Comparison of ENCODE assay signal across 26 cellular contexts in the genomic region with DNA sequence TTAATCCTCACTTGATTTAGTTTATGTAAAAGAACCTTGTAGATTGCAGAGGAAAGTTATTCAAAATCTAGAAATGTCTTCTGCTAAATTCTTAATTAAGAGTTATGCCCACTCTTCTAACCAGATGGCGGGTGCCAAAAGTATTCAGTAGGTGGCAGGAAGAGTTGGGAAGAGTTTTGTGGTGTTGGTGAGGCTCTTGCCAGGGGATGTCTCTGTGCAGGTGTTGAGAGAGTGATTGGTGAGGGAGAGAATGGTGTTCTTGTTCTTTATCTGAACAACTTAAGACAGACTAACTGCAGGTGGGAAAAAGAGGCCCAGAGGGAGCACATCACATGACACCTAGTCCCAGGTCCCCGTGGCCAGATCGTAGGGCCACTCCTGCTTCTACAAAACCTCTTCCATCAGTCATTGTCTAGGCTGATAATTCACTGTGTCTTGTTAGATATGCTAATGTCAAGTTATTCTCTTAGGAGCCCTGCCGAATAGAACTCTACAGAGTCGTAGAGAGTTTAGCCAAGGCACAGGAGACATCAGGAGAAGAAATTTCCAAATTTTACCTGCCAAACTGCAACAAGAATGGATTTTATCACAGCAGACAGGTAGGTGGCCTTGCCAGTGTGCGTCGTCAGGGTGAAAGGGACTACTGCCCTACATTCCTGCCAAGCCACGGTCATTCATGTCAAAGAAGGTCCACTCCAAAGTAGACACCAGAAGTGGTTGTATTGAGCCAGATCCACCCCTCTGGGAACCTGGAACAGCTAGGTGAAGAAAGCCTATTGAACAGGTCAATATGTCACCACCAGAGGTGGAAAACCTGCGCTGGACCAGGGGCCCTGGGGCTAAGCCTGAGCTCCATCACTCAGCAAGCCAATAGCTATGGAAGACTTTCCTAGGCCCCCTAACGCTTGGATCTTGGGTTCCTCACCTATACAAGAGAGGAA. TPM values are rescaled to one million over a fixed set of nuclear protein-coding genes. Genes with fewer than 3 reads are reported as not detected.
"Had no signal": no experiment of that assay in that cellular context is flagged by ENCODE, and none has a peak within 500 bp of the region (broad histone marks: within the 10 kb centered on the region; RNA-seq: fewer than 3 reads in every experiment).

No MANE protein-coding gene starts in this region.

- H3K27ac Mint-ChIP-seq: activated naive CD4-positive, alpha-beta T cell treated with anti-CD3 and anti-CD28 coated beads, Interleukin-2, amount 50 U/mL, for 72 hours; activated T-helper 1 cell treated with anti-CD3 and anti-CD28 coated beads, Interleukin-12 subunit alpha, Interleukin-12 subunit beta, Interleukin-2, Interleukin-4 antibody, amounts not matched to agents 30 ng/mL and 10 ng/mL and 1 ng/mL, durations not matched to agents 14 hours and 24 hours and 36 hours; endodermal cell; natural killer cell treated with Interleukin-12 subunit alpha and Interleukin-12 subunit beta and Interleukin-15 and Interleukin-18, amount 100 ng/mL, for 72 hours had no signal

- H3K36me3 ChIP-seq: adrenal gland, tibial artery, WERI-Rb-1 had no signal

- DNase-seq: activated CD4-positive, alpha-beta T cell treated with anti-CD3 and anti-CD28 coated beads for 1 hour; activated CD4-positive, alpha-beta T cell treated with anti-CD3 and anti-CD28 coated beads, Interleukin-2, amount 50 U/mL, for 4 hours; activated gamma-delta T cell treated with Interleukin-2 at 50 U/mL for 16 hours; activated T-cell treated with anti-CD3 and anti-CD28 coated beads for 4 hours; adrenal gland; dorsolateral prefrontal cortex; endodermal cell; islet precursor cell; left colon; stimulated activated CD4-positive, alpha-beta T cell treated with anti-CD3 and anti-CD28 coated beads, Interleukin-12 subunit alpha, Interleukin-12 subunit beta, amount 100 ng/mL, for 4 hours; stimulated activated CD4-positive, alpha-beta T cell treated with anti-CD3 and anti-CD28 coated beads, Interleukin-2, amount 100 ng/mL, for 24 hours; stimulated activated naive CD4-positive, alpha-beta T cell treated with Interleukin-2 at 50 U/mL for 16 hours; tibial artery; WERI-Rb-1 had no signal

- H3K4me3 Mint-ChIP-seq: activated T-helper 1 cell treated with anti-CD3 and anti-CD28 coated beads, Interleukin-12 subunit alpha, Interleukin-12 subunit beta, Interleukin-2, Interleukin-4 antibody, amounts not matched to agents 30 ng/mL and 10 ng/mL and 1 ng/mL, durations not matched to agents 14 hours and 24 hours and 36 hours; endodermal cell; natural killer cell treated with Interleukin-12 subunit alpha and Interleukin-12 subunit beta and Interleukin-15 and Interleukin-18, amount 100 ng/mL, for 72 hours had no signal

- H3K4me1 ChIP-seq: adrenal gland had no signal

- ATAC-seq: activated naive CD4-positive, alpha-beta T cell treated with anti-CD3 and anti-CD28 coated beads, Interleukin-2, amount 50 U/mL, for 72 hours; left colon; natural killer cell treated with Interleukin-12 subunit alpha and Interleukin-12 subunit beta and Interleukin-15 and Interleukin-18, amount 100 ng/mL, for 72 hours had no signal

- FAIRE-seq: astrocyte, bronchial epithelial cell had no signal

- H3K9me3 ChIP-seq: adrenal gland, tibial artery had no signal

- H3K36me3 Mint-ChIP-seq: activated naive CD4-positive, alpha-beta T cell treated with anti-CD3 and anti-CD28 coated beads, Interleukin-2, amount 50 U/mL, for 72 hours; natural killer cell treated with Interleukin-12 subunit alpha and Interleukin-12 subunit beta and Interleukin-15 and Interleukin-18, amount 100 ng/mL, for 72 hours had no signal

- H3K27ac ChIP-seq: adrenal gland, dorsolateral prefrontal cortex, epithelial cell of prostate, tibial artery, WERI-Rb-1 had no signal

- H3K4me3 ChIP-seq: adrenal gland, dorsolateral prefrontal cortex, lung, tibial artery had no signal

- H3K9me3 Mint-ChIP-seq: activated naive CD4-positive, alpha-beta T cell treated with anti-CD3 and anti-CD28 coated beads, Interleukin-2, amount 50 U/mL, for 72 hours; activated T-helper 1 cell treated with anti-CD3 and anti-CD28 coated beads, Interleukin-12 subunit alpha, Interleukin-12 subunit beta, Interleukin-2, Interleukin-4 antibody, amounts not matched to agents 30 ng/mL and 10 ng/mL and 1 ng/mL, durations not matched to agents 14 hours and 24 hours and 36 hours; endodermal cell; natural killer cell treated with Interleukin-12 subunit alpha and Interleukin-12 subunit beta and Interleukin-15 and Interleukin-18, amount 100 ng/mL, for 72 hours had no signal

RNA-seq across cellular contexts. Expression of a gene that starts 3.4 kb away (rescaled TPM):
- total RNA-seq: activated naive CD4-positive, alpha-beta T cell treated with anti-CD3 and anti-CD28 coated beads, Interleukin-2, amount 50 U/mL, for 72 hours; activated T-helper 1 cell treated with anti-CD3 and anti-CD28 coated beads, Interleukin-12 subunit alpha, Interleukin-12 subunit beta, Interleukin-2, Interleukin-4 antibody, amounts not matched to agents 30 ng/mL and 10 ng/mL and 1 ng/mL, durations not matched to agents 14 hours and 24 hours and 36 hours; astrocyte; endodermal cell; left colon; lung; natural killer cell treated with Interleukin-12 subunit alpha and Interleukin-12 subunit beta and Interleukin-15 and Interleukin-18, amount 100 ng/mL, for 72 hours; posterior vena cava; subcutaneous adipose tissue; T-helper 2 cell treated with Interferon-gamma antibody and Interleukin-4, amounts not matched to agents 100 ng/mL and 5 ng/mL, for 36 hours; urinary bladder had no signal

RNA-seq across cellular contexts. Expression of a gene that starts 18.9 kb away (rescaled TPM):
- total RNA-seq: activated naive CD4-positive, alpha-beta T cell treated with anti-CD3 and anti-CD28 coated beads, Interleukin-2, amount 50 U/mL, for 72 hours; activated T-helper 1 cell treated with anti-CD3 and anti-CD28 coated beads, Interleukin-12 subunit alpha, Interleukin-12 subunit beta, Interleukin-2, Interleukin-4 antibody, amounts not matched to agents 30 ng/mL and 10 ng/mL and 1 ng/mL, durations not matched to agents 14 hours and 24 hours and 36 hours; adrenal gland; astrocyte; dorsolateral prefrontal cortex; endodermal cell; left colon; lung; natural killer cell treated with Interleukin-12 subunit alpha and Interleukin-12 subunit beta and Interleukin-15 and Interleukin-18, amount 100 ng/mL, for 72 hours; omental fat pad; posterior vena cava; subcutaneous adipose tissue; T-helper 2 cell treated with Interferon-gamma antibody and Interleukin-4, amounts not matched to agents 100 ng/mL and 5 ng/mL, for 36 hours; urinary bladder had no signal
